ENCODE assay signal across 25 cellular contexts in the genomic region with DNA sequence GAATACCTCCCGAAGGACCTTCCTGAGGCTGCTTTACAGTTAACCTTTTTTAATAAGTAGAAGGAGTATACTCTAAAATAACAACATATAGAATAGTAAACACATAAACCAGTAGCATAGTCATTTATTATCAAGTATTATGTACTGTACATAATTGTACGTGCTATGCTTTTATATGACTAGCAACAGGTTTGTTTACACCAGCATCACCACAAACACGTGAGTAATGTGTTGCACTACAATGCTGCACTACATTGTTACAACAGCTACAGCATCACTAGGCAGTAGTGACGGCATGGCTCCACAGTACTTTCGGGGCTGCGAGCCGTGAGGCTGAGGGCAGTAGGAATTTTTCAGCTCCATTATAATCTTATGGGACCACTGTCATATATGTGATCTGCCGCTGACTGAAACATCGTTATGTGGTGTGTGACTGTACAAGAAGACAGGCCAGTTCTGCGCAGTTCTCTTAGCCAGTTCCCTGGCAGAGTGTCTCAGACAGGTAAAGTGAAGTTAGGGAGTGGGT.
DNase-seq lines count a peak whose midpoint lies in the region; ATAC-seq lines count a peak whose summit lies in the region.
"Had no signal": no experiment of that assay in that cellular context is flagged by ENCODE, and none has a peak within 500 bp of the region (broad histone marks: within the 10 kb centered on the region; RNA-seq: fewer than 3 reads in every experiment).

No MANE protein-coding gene starts in this region.

- intact Hi-C loops in CD4-positive, alpha-beta memory T cell (cut with micrococcal nuclease), result no loop called here

- CTCF ChIA-PET in CD4-positive, alpha-beta memory T cell (lab: Charles Lee; ENCODE audit: partially characterized antibody), result no interaction called here

- peak overlapping the region in 2 of 3 donors; percentile 11 to 32 for H3K27ac Mint-ChIP-seq in CD4-positive, CD25-positive, alpha-beta regulatory T cell
- peak overlapping the region in 6 of 7 donors; percentile 8 to 87 (median 55) for H3K27ac Mint-ChIP-seq in CD4-positive, alpha-beta memory T cell
- H3K27ac Mint-ChIP-seq in activated T-helper 17 cell treated with anti-CD3 and anti-CD28 coated beads, Interleukin-2, amount 50 U/mL, for 72 hours, result peak overlapping the region; percentile 86
- peak overlapping the region in 4 of 6 donors; percentile 3 to 63 (median 18) for H3K27ac Mint-ChIP-seq in immature natural killer cell

- no peaks in the 10 kb centered on the region for H3K9me3 ChIP-seq in CD4-positive, CD25-positive, alpha-beta regulatory T cell (ENCODE audit: control insufficient read depth in 2 of 2, low read length in 2 of 2)
- H3K9me3 ChIP-seq in CD4-positive, alpha-beta memory T cell (ENCODE audit: control insufficient read depth in 1 of 2, low read length in 2 of 2), result no peaks in the 10 kb centered on the region
- H3K9me3 ChIP-seq: lower lobe of right lung, mucosa of descending colon, pancreas had no signal

- H3K27me3 Mint-ChIP-seq in CD4-positive, CD25-positive, alpha-beta regulatory T cell, result peaks cover 4% of the 10 kb centered on the region
- H3K27me3 Mint-ChIP-seq in CD4-positive, alpha-beta memory T cell, result no peaks in the 10 kb centered on the region
- H3K27me3 Mint-ChIP-seq in activated T-helper 17 cell treated with anti-CD3 and anti-CD28 coated beads, Interleukin-2, amount 50 U/mL, for 72 hours, result no peaks in the 10 kb centered on the region
- H3K27me3 Mint-ChIP-seq in immature natural killer cell (ENCODE audit: low read depth in 3 of 3), result peaks cover 0 to 3% (median 1%) of the 10 kb centered on the region in 3 donors

- H3K27ac ChIP-seq in CD4-positive, CD25-positive, alpha-beta regulatory T cell (ENCODE audit: insufficient read depth, low read length, poor library complexity, severe bottlenecking), result no peak overlapping the region
- no peak overlapping the region for H3K27ac ChIP-seq in CD4-positive, alpha-beta memory T cell (ENCODE audit: low read depth, low read length)
- H3K27ac ChIP-seq: C4-2B, lower lobe of right lung, pancreas had no signal

- no peaks in the 10 kb centered on the region for H3K36me3 Mint-ChIP-seq in CD4-positive, CD25-positive, alpha-beta regulatory T cell
- peaks cover 2 to 4% of the 10 kb centered on the region in 2 donors for H3K36me3 Mint-ChIP-seq in CD4-positive, alpha-beta memory T cell
- H3K36me3 Mint-ChIP-seq in activated T-helper 17 cell treated with anti-CD3 and anti-CD28 coated beads, Interleukin-2, amount 50 U/mL, for 72 hours (ENCODE audit: low read depth), result no peaks in the 10 kb centered on the region
- H3K36me3 Mint-ChIP-seq in immature natural killer cell, result no peaks in the 10 kb centered on the region

- POLR2A ChIA-PET in CD4-positive, alpha-beta memory T cell (lab: Charles Lee; ENCODE audit: partially characterized antibody), result interaction anchor here (0.9 to 2.2 kb wide), 2 partner anchors 20 to 25 kb away, joined by 4 to 8 read pairs; no protein-coding TSS in a partner anchor

- no peak overlapping the region for H3K4me3 Mint-ChIP-seq in CD4-positive, CD25-positive, alpha-beta regulatory T cell
- H3K4me3 Mint-ChIP-seq in CD4-positive, alpha-beta memory T cell, result peak overlapping the region in 1 of 8 donors; percentile 20
- peak overlapping the region; percentile 81 for H3K4me3 Mint-ChIP-seq in activated T-helper 17 cell treated with anti-CD3 and anti-CD28 coated beads, Interleukin-2, amount 50 U/mL, for 72 hours
- no peak overlapping the region for H3K4me3 Mint-ChIP-seq in immature natural killer cell
- H3K4me3 Mint-ChIP-seq: HFFc6 had no signal

- H3K4me3 ChIP-seq in CD4-positive, CD25-positive, alpha-beta regulatory T cell (ENCODE audit: low read depth, low read length), result no peak overlapping the region
- no peak overlapping the region for H3K4me3 ChIP-seq in CD4-positive, alpha-beta memory T cell (ENCODE audit: low read length in 2 of 2)
- H3K4me3 ChIP-seq: GM12878, lower lobe of right lung, mucosa of descending colon, pancreas had no signal

- H3K4me1 ChIP-seq in CD4-positive, CD25-positive, alpha-beta regulatory T cell (ENCODE audit: control insufficient read depth, insufficient read depth, low read length, poor library complexity, severe bottlenecking), result peaks cover 33% of the 10 kb centered on the region
- H3K4me1 ChIP-seq in CD4-positive, alpha-beta memory T cell (ENCODE audit: insufficient read depth, low read length), result peaks cover 51% of the 10 kb centered on the region
- H3K4me1 ChIP-seq: pancreas had no signal

- H3K9me3 Mint-ChIP-seq in CD4-positive, CD25-positive, alpha-beta regulatory T cell, result peaks cover 0 to 2% (median 0%) of the 10 kb centered on the region in 7 donors
- H3K9me3 Mint-ChIP-seq in CD4-positive, alpha-beta memory T cell, result peaks cover 0 to 4% (median 0%) of the 10 kb centered on the region in 8 donors
- peaks cover 3% of the 10 kb centered on the region for H3K9me3 Mint-ChIP-seq in activated T-helper 17 cell treated with anti-CD3 and anti-CD28 coated beads, Interleukin-2, amount 50 U/mL, for 72 hours
- no peaks in the 10 kb centered on the region for H3K9me3 Mint-ChIP-seq in immature natural killer cell
- H3K9me3 Mint-ChIP-seq: HFFc6 had no signal

- H3K36me3 ChIP-seq in CD4-positive, CD25-positive, alpha-beta regulatory T cell (ENCODE audit: control insufficient read depth, insufficient read depth, low read length), result no peaks in the 10 kb centered on the region
- H3K36me3 ChIP-seq in CD4-positive, alpha-beta memory T cell (ENCODE audit: insufficient read depth, low read length), result no peaks in the 10 kb centered on the region
- H3K36me3 ChIP-seq: lower lobe of right lung, pancreas had no signal

- H3K27me3 ChIP-seq in CD4-positive, CD25-positive, alpha-beta regulatory T cell (ENCODE audit: control insufficient read depth, insufficient read depth, low read length), result no peaks in the 10 kb centered on the region
- no peaks in the 10 kb centered on the region for H3K27me3 ChIP-seq in CD4-positive, alpha-beta memory T cell (ENCODE audit: insufficient read depth, low read length)
- H3K27me3 ChIP-seq: pancreas had no signal

- DNase-seq in CD4-positive, CD25-positive, alpha-beta regulatory T cell, result no peak
- DNase-seq in CD4-positive, alpha-beta memory T cell, result no peak
- DNase-seq in immature natural killer cell, result no peak
- no peak for DNase-seq in NCI-H1694 treated with DMSO at 0.1 percent for 48 hours (lab: John Stamatoyannopoulos, UW)
- DNase-seq: activated naive CD4-positive, alpha-beta T cell treated with anti-CD3 and anti-CD28 coated beads, Interleukin-2, amount 50 U/mL, for 16 hours; activated T-cell treated with anti-CD3 and anti-CD28 coated beads, Interleukin-2, amount 50 U/mL, for 48 hours; central memory CD4-positive, alpha-beta T cell; Karpas-422; kidney glomerular epithelial cell; lower lobe of right lung; mucosa of descending colon; NCI-H1436; NCI-H748 treated with DMSO at 0.1 percent for 48 hours; pancreas; retina; SIG-M5; small intestine; stimulated activated CD4-positive, alpha-beta T cell treated with anti-CD3 and anti-CD28 coated beads, Interleukin-2, amount 100 ng/mL, for 24 hours; SW 1271 had no signal

- H3K4me1 Mint-ChIP-seq in CD4-positive, CD25-positive, alpha-beta regulatory T cell, result peaks cover 17 to 53% (median 38%) of the 10 kb centered on the region in 4 donors
- H3K4me1 Mint-ChIP-seq in CD4-positive, alpha-beta memory T cell, result peaks cover 29 to 54% (median 43%) of the 10 kb centered on the region in 4 donors
- peaks cover 37% of the 10 kb centered on the region for H3K4me1 Mint-ChIP-seq in activated T-helper 17 cell treated with anti-CD3 and anti-CD28 coated beads, Interleukin-2, amount 50 U/mL, for 72 hours
- H3K4me1 Mint-ChIP-seq in immature natural killer cell, result peaks cover 39 to 51% of the 10 kb centered on the region in 2 donors

- ATAC-seq in CD4-positive, CD25-positive, alpha-beta regulatory T cell (ENCODE audit: low read depth in 2 of 2), result no peak
- no peak for ATAC-seq in activated T-helper 17 cell treated with anti-CD3 and anti-CD28 coated beads, Interleukin-2, amount 50 U/mL, for 72 hours (replicated peaks)
- ATAC-seq in HG03135 (IDR thresholded peaks at IDR 0.05; ENCODE audit: unreplicated experiment) (no peak), GM21723 (IDR thresholded peaks at IDR 0.05; ENCODE audit: unreplicated experiment) (no peak)
- ATAC-seq: lower lobe of right lung, mucosa of descending colon had no signal

Comparison
In these comparisons a context has a peak if more than half of its experiments do, and no peak if none do; other contexts are left out.
1. H3K27ac Mint-ChIP-seq: peak in every context shown above with its lines; median percentile 86 in activated T-helper 17 cell treated with anti-CD3 and anti-CD28 coated beads, Interleukin-2, amount 50 U/mL, for 72 hours; 55 in CD4-positive, alpha-beta memory T cell; 22 in CD4-positive, CD25-positive, alpha-beta regulatory T cell; 18 in immature natural killer cell.